9 cellular contexts compared by ENCODE assay signal in genomic region chr4:184100297-184100885, GRCh38.
A peak's percentile ranks its signal among the peaks of the same experiment; 100 is the strongest.
DNase-seq lines count a peak whose midpoint lies in the region; ATAC-seq and TF ChIP-seq lines count a peak whose summit lies in the region.
"Had no signal": no experiment of that assay in that cellular context is flagged by ENCODE, and none has a peak within 500 bp of the region (broad histone marks: within the 10 kb centered on the region; RNA-seq: fewer than 3 reads in every experiment).

No MANE protein-coding gene starts in this region.

- H3K27me3 ChIP-seq in BE2C: no peaks in the 10 kb centered on the region
- no peaks in the 10 kb centered on the region for H3K27me3 ChIP-seq in MM.1S (replicated peaks; ENCODE audit: insufficient read depth, low read length)

- no peak overlapping the region for H3K27ac Mint-ChIP-seq in activated naive CD4-positive, alpha-beta T cell treated with anti-CD3 and anti-CD28 coated beads, Interleukin-2, amount 50 U/mL, for 72 hours

- no peaks in the 10 kb centered on the region for H3K36me3 Mint-ChIP-seq in activated naive CD4-positive, alpha-beta T cell treated with anti-CD3 and anti-CD28 coated beads, Interleukin-2, amount 50 U/mL, for 72 hours

- no peaks in the 10 kb centered on the region for H4K20me1 ChIP-seq in MM.1S (ENCODE audit: insufficient read depth, low read length)

- no peaks in the 10 kb centered on the region for H3K36me3 ChIP-seq in BE2C
- no peaks in the 10 kb centered on the region for H3K36me3 ChIP-seq in MM.1S (replicated peaks; ENCODE audit: insufficient read depth, low read length)

- H3K9me3 Mint-ChIP-seq in activated naive CD4-positive, alpha-beta T cell treated with anti-CD3 and anti-CD28 coated beads, Interleukin-2, amount 50 U/mL, for 72 hours: no peaks in the 10 kb centered on the region

- H3K4me1 ChIP-seq in BE2C: no peaks in the 10 kb centered on the region
- H3K4me1 ChIP-seq in MM.1S (ENCODE audit: low read length): no peaks in the 10 kb centered on the region

- H2AFZ ChIP-seq in MM.1S (ENCODE audit: low read length): no peak overlapping the region

- H3F3A ChIP-seq in MM.1S (ENCODE audit: insufficient read depth, low read length): no peaks in the 10 kb centered on the region

- TF ChIP-seq CTCF in BE2C (IDR thresholded peaks at IDR 0.05; ENCODE audit: low read depth, low read length) (peak; percentile 77), MM.1S (IDR thresholded peaks at IDR 0.05; ENCODE audit: low read length) (peak; percentile 94), omental fat pad (IDR thresholded peaks at IDR 0.05) (no peak)

- DNase-seq in BE2C (peak; percentile 69), MM.1S (peak; percentile 26), left kidney (ENCODE audit: low read depth, low spot score) (peak; percentile 77), amniotic stem cell (lab: John Stamatoyannopoulos, UW) (no peak), omental fat pad (ENCODE audit: low spot score) (no peak)
- peak in 1 of 2 donors; percentile 57 for DNase-seq in activated naive CD4-positive, alpha-beta T cell treated with anti-CD3 and anti-CD28 coated beads, Interleukin-2, amount 50 U/mL, for 72 hours (ENCODE audit: low spot score in 2 of 2)
- DNase-seq in stimulated activated CD8-positive, alpha-beta memory T cell treated with anti-CD3 and anti-CD28 coated beads, Interleukin-4, amount 100 ng/mL, for 48 hours: peak; percentile 78

- no peak overlapping the region for H3K4me2 ChIP-seq in MM.1S (ENCODE audit: low read depth, low read length)

- H3K9ac ChIP-seq in MM.1S (ENCODE audit: low read length): no peak overlapping the region

- no peaks in the 10 kb centered on the region for H3K9me2 ChIP-seq in MM.1S (replicated peaks; ENCODE audit: insufficient read depth, low read length)

- no peak overlapping the region for H3K4me3 ChIP-seq in BE2C (ENCODE audit: low read depth, low read length)
- H3K4me3 ChIP-seq in MM.1S (ENCODE audit: low read length): no peak overlapping the region

- H3K79me2 ChIP-seq in MM.1S (ENCODE audit: low read length): no peaks in the 10 kb centered on the region

- H3K9me3 ChIP-seq in BE2C: no peaks in the 10 kb centered on the region
- no peaks in the 10 kb centered on the region for H3K9me3 ChIP-seq in MM.1S (replicated peaks; ENCODE audit: insufficient read depth, low read length)

- ATAC-seq in GM18870 (IDR thresholded peaks at IDR 0.05; ENCODE audit: unreplicated experiment): peak; percentile 38
- ATAC-seq in activated naive CD4-positive, alpha-beta T cell treated with anti-CD3 and anti-CD28 coated beads, Interleukin-2, amount 50 U/mL, for 72 hours: peak; percentile 66 to 77
- no peak for ATAC-seq in omental fat pad (ENCODE audit: low FRiP score)

- no peak overlapping the region for H3K27ac ChIP-seq in MM.1S (ENCODE audit: low read length)
- H3K27ac ChIP-seq: epithelial cell of prostate had no signal

Comparison
In these comparisons a context has a peak if more than half of its experiments do, and no peak if none do; other contexts are left out.
1. DNase-seq: peak in BE2C (single experiment), MM.1S (single experiment), left kidney (single experiment) and stimulated activated CD8-positive, alpha-beta memory T cell treated with anti-CD3 and anti-CD28 coated beads, Interleukin-4, amount 100 ng/mL, for 48 hours (single experiment); none in amniotic stem cell (single experiment) and omental fat pad (single experiment).
2. CTCF ChIP-seq: peak in BE2C (single experiment) and MM.1S (single experiment); none in omental fat pad (0 of 3).